ENCODE assay signal across 8 cellular contexts in the genomic region with DNA sequence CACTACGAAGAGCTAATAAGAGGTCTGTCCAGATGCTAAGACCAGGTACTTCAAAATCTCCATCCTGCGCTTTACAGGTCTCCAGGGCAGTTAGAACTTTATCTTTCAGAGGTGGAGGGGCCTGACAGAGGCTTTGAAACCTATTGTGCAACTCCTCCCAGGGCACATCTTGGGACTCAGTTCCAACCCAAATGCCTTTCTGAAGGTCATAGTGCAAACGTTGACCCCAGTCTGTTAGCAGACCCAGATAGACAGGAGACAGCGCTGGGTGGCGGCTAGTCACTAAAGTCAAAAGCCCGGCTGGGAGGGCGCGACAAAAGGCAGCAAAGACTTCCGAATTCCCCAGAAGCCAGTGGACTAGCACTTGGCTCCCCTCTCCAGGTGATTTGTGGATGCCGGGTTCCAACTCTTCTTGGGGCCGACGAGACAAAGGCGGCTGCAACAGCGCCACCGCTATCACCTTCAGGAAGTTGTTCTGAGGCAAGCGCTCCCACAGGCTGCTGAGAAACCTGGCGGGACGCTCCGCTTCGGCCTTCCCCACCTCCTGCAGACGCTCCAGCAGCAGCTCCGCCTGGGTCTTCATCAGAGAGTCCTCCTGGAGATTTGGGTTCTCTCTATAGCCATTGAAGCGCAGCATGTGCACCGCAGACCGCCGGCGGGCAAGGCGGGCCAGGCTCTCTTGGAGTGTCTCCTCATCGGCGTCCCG. TPM values are rescaled to one million over a fixed set of nuclear protein-coding genes. Genes with fewer than 3 reads are reported as not detected.
A peak's percentile ranks its signal among the peaks of the same experiment; 100 is the strongest.
DNase-seq lines count a peak whose midpoint lies in the region; ATAC-seq and TF ChIP-seq lines count a peak whose summit lies in the region.

No MANE protein-coding gene starts in this region.

- H3K23ac ChIP-seq in trophoblast cell (ENCODE audit: low read length) = no peak overlapping the region

- peaks cover 11% of the 10 kb centered on the region for H3K79me1 ChIP-seq in trophoblast cell (ENCODE audit: low read length)

- H2BK5ac ChIP-seq in trophoblast cell (ENCODE audit: low read depth, low read length, poor library complexity) = peak overlapping the region; percentile 53

- H3K4ac ChIP-seq in trophoblast cell (ENCODE audit: low read depth, low read length) = peak overlapping the region; percentile 47

- no peaks in the 10 kb centered on the region for H3K9me3 ChIP-seq in KOPT-K1 (ENCODE audit: insufficient read depth, low read length, poor library complexity, severe bottlenecking)
- H3K9me3 ChIP-seq in Peyer's patch = no peaks in the 10 kb centered on the region
- H3K9me3 ChIP-seq in cardiac muscle cell (ENCODE audit: low read depth) = no peaks in the 10 kb centered on the region
- no peaks in the 10 kb centered on the region for H3K9me3 ChIP-seq in trophoblast cell (ENCODE audit: insufficient read depth, low read depth, low read length)
- no peaks in the 10 kb centered on the region for H3K9me3 ChIP-seq in vagina

- peak overlapping the region; percentile 90 for H2AFZ ChIP-seq in trophoblast cell (ENCODE audit: insufficient read depth, low read length, poor library complexity)

- H3K27me3 ChIP-seq in Peyer's patch (no peaks in the 10 kb centered on the region), cardiac muscle cell (no peaks in the 10 kb centered on the region), trophoblast cell (ENCODE audit: insufficient read depth, low read length) (no peaks in the 10 kb centered on the region), vagina (no peaks in the 10 kb centered on the region)

- peak overlapping the region; percentile 78 to 93 (median 83) for H3K4me3 ChIP-seq in Peyer's patch
- peak overlapping the region; percentile 93 for H3K4me3 ChIP-seq in cardiac muscle cell
- H3K4me3 ChIP-seq in trophoblast cell (ENCODE audit: low read depth, low read length) = peak overlapping the region; percentile 97
- H3K4me3 ChIP-seq in vagina = peak overlapping the region; percentile 75 to 86

- H3K27ac ChIP-seq in KOPT-K1 (ENCODE audit: low read depth, low read length, poor library complexity, severe bottlenecking) = peak overlapping the region; percentile 74
- peak overlapping the region; percentile 89 to 97 (median 92) for H3K27ac ChIP-seq in Peyer's patch
- peak overlapping the region; percentile 84 for H3K27ac ChIP-seq in cardiac muscle cell
- H3K27ac ChIP-seq in trophoblast cell (ENCODE audit: low read depth, low read length) = peak overlapping the region; percentile 78
- peak overlapping the region; percentile 79 for H3K27ac ChIP-seq in vagina

- peak overlapping the region; percentile 35 for H2BK120ac ChIP-seq in trophoblast cell (ENCODE audit: insufficient read depth, low read length, poor library complexity)

- peak overlapping the region; percentile 83 for H4K12ac ChIP-seq in trophoblast cell (ENCODE audit: low read depth, low read length)

- H3K4me1 Mint-ChIP-seq in activated naive CD8-positive, alpha-beta T cell treated with anti-CD3 and anti-CD28 coated beads for 36 hours = peaks cover 35% of the 10 kb centered on the region

- intact Hi-C loops in vagina (cut with DNase I) = no loop called here

- H2BK12ac ChIP-seq in trophoblast cell (ENCODE audit: low read length) = no peak overlapping the region

- peak overlapping the region; percentile 99 for H3K27ac Mint-ChIP-seq in activated naive CD8-positive, alpha-beta T cell treated with anti-CD3 and anti-CD28 coated beads for 36 hours

- H4K8ac ChIP-seq in trophoblast cell (ENCODE audit: low read depth, low read length) = peak overlapping the region; percentile 97

- H3K4me1 ChIP-seq in Peyer's patch (peaks cover 0 to 16% (median 4%) of the 10 kb centered on the region in 4 donors), cardiac muscle cell (ENCODE audit: low read depth) (peaks cover 10% of the 10 kb centered on the region), trophoblast cell (ENCODE audit: control insufficient read depth in 1 of 2, insufficient read depth in 2 of 2, low read length in 2 of 2) (no peaks in the 10 kb centered on the region), vagina (peaks cover 18% of the 10 kb centered on the region)

- DNase-seq in ELR (ENCODE audit: low read depth) = peak; percentile 62
- peak; percentile 67 to 84 (median 83) for DNase-seq in Peyer's patch
- peak; percentile 59 for DNase-seq in activated naive CD8-positive, alpha-beta T cell treated with anti-CD3 and anti-CD28 coated beads for 36 hours
- DNase-seq in cardiac muscle cell (ENCODE audit: low read depth in 1 of 2, low spot score in 1 of 2) = peak; percentile 63 to 75
- DNase-seq in trophoblast cell = peak; percentile 71 to 77
- DNase-seq in vagina (ENCODE audit: extremely low spot score in 2 of 2) = peak in 1 of 2 donors; percentile 94

- H3K4me3 Mint-ChIP-seq in activated naive CD8-positive, alpha-beta T cell treated with anti-CD3 and anti-CD28 coated beads for 36 hours = peak overlapping the region; percentile 96

- peak overlapping the region; percentile 69 for H4K91ac ChIP-seq in trophoblast cell (ENCODE audit: low read depth, low read length)

- no CpG with 5 or more reads among the region's 31 CpGs for WGBS in trophoblast cell (ENCODE audit: extremely low coverage, insufficient coverage, insufficient read length)

- peaks cover 2% of the 10 kb centered on the region for H3K79me2 ChIP-seq in trophoblast cell (ENCODE audit: control insufficient read depth, insufficient read depth, low read length, poor library complexity)

- peaks cover 3% of the 10 kb centered on the region for H3K9me3 Mint-ChIP-seq in activated naive CD8-positive, alpha-beta T cell treated with anti-CD3 and anti-CD28 coated beads for 36 hours

- peak; percentile 51 for ATAC-seq in GM21786 (IDR thresholded peaks at IDR 0.05; ENCODE audit: unreplicated experiment)

- peak overlapping the region; percentile 59 for H3K18ac ChIP-seq in trophoblast cell (ENCODE audit: low read length)

- peaks cover 40% of the 10 kb centered on the region for H3K36me3 Mint-ChIP-seq in activated naive CD8-positive, alpha-beta T cell treated with anti-CD3 and anti-CD28 coated beads for 36 hours

- TF ChIP-seq CTCF in Peyer's patch (IDR thresholded peaks at IDR 0.05) (peak in 4 of 6 experiments; percentile 33 to 44 (median 36)), cardiac muscle cell (IDR thresholded peaks at IDR 0.05; ENCODE audit: low read depth, low read length) (peak; percentile 50), vagina (IDR thresholded peaks at IDR 0.05) (peak in 1 of 3 experiments; percentile 49)

- TF ChIP-seq POLR2A in Peyer's patch (IDR thresholded peaks at IDR 0.05) (peak in 1 of 2 donors; percentile 21), vagina (IDR thresholded peaks at IDR 0.05) (no peak)

- no peak overlapping the region for H2AK5ac ChIP-seq in trophoblast cell (ENCODE audit: low read length)

- peak overlapping the region; percentile 90 for H3K4me2 ChIP-seq in trophoblast cell (ENCODE audit: low read length)

- H3K36me3 ChIP-seq in KOPT-K1 (ENCODE audit: insufficient read depth, low read length) (peaks cover 21% of the 10 kb centered on the region), Peyer's patch (no peaks in the 10 kb centered on the region), cardiac muscle cell (no peaks in the 10 kb centered on the region), trophoblast cell (ENCODE audit: control insufficient read depth in 1 of 2, insufficient read depth in 2 of 2, low read length in 2 of 2) (no peaks in the 10 kb centered on the region), vagina (no peaks in the 10 kb centered on the region)

- H3K27me3 Mint-ChIP-seq in activated naive CD8-positive, alpha-beta T cell treated with anti-CD3 and anti-CD28 coated beads for 36 hours = no peaks in the 10 kb centered on the region

- H3K14ac ChIP-seq in trophoblast cell (ENCODE audit: low read length) = peak overlapping the region; percentile 58

- peak overlapping the region; percentile 80 for H3K9ac ChIP-seq in trophoblast cell (ENCODE audit: low read length)

RNA-seq across cellular contexts. Expression of gene FANCF, which starts 0.7 kb away (rescaled TPM):
- total RNA-seq in Peyer's patch (10 to 100 TPM in 3 of 4 donors, 1 to 10 TPM in 1; 10.0 to 11.6 (median 11.4) TPM), cardiac muscle cell (16.3 and 21.6 TPM in 2 replicates), vagina (3.4 TPM)
- 10 to 100 TPM; 14.0 to 15.8 TPM for total RNA-seq in activated naive CD8-positive, alpha-beta T cell treated with anti-CD3 and anti-CD28 coated beads for 36 hours
- polyA plus RNA-seq in cardiac muscle cell = 14.5 and 23.6 TPM in 2 replicates
- polyA plus RNA-seq in trophoblast cell (2013) = 7.3 and 7.4 TPM in 2 replicates

RNA-seq across cellular contexts. Expression of gene GAS2, which starts 41.5 kb away (rescaled TPM):
- total RNA-seq in Peyer's patch (10 to 100 TPM in 1 of 4 donors, 1 to 10 TPM in 3; 5.8 to 10.7 (median 8.7) TPM), cardiac muscle cell (9.6 TPM in 2 replicates), vagina (3.2 TPM)
- 1 to 10 TPM; 1.9 to 2.4 TPM for total RNA-seq in activated naive CD8-positive, alpha-beta T cell treated with anti-CD3 and anti-CD28 coated beads for 36 hours
- polyA plus RNA-seq in cardiac muscle cell = 6.2 and 8.2 TPM in 2 replicates
- 0.86 and 0.99 TPM in 2 replicates for polyA plus RNA-seq in trophoblast cell (2013)
